Comparison of ENCODE assay signal across 16 cellular contexts in the genomic region with DNA sequence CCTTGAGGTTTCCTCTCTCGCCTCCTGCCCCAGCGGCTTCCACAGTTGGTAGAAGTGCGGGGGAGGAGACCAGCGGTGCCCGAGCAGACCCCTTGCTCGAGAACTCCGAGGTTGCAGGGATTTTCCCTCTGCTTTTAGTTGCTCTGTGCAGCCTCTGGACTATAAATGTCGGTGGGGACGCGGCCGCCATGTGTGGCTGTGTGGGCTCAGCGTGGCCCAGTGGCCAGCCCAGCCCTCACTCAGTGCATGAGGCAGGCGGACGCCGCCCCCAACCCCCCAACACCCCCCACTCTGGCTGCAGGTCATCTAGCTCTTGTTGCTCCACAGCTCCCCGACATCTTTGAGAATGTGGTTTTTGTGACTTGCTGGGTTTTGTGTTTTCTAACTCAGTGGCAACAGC. TPM values are rescaled to one million over a fixed set of nuclear protein-coding genes. Genes with fewer than 3 reads are reported as not detected.
DNase-seq lines count a peak whose midpoint lies in the region; TF ChIP-seq lines count a peak whose summit lies in the region.
"Had no signal": no experiment of that assay in that cellular context is flagged by ENCODE, and none has a peak within 500 bp of the region (broad histone marks: within the 10 kb centered on the region; RNA-seq: fewer than 3 reads in every experiment).

No MANE protein-coding gene starts in this region.

- H3K36me3 ChIP-seq in BLaER1 treated with 17β-estradiol and CSF1 and Interleukin-3, amounts not matched to agents 10 nM and 100 nM: peaks cover 68 to 89% (median 82%) of the 10 kb centered on the region in 11 experiments
- H3K36me3 ChIP-seq in H7 (replicated peaks; ENCODE audit: control insufficient read depth, insufficient read depth, low read length) (peaks cover 19% of the 10 kb centered on the region), osteoblast (ENCODE audit: insufficient read depth, low read length) (peaks cover 41% of the 10 kb centered on the region)

- H3K9ac ChIP-seq in BLaER1 treated with 17β-estradiol and CSF1 and Interleukin-3, amounts not matched to agents 10 nM and 100 nM: peak overlapping the region; percentile 28 to 72 (median 55); a peak in 19 of 22 replicates
- H3K9ac ChIP-seq: GM23248 had no signal

- H3K27ac ChIP-seq in BLaER1 treated with 17β-estradiol and CSF1 and Interleukin-3, amounts not matched to agents 10 nM and 100 nM: peak overlapping the region in 9 of 11 experiments; percentile 9 to 80 (median 64); a peak in 15 of 22 replicates
- H3K27ac ChIP-seq in osteoblast (ENCODE audit: low read depth, low read length): no peak overlapping the region
- H3K27ac ChIP-seq: GM23248 had no signal

- no peak overlapping the region for H2AFZ ChIP-seq in osteoblast (ENCODE audit: low read length)
- H2AFZ ChIP-seq: GM23248 had no signal

- H4K20me1 ChIP-seq in BLaER1 treated with 17β-estradiol and CSF1 and Interleukin-3, amounts not matched to agents 10 nM and 100 nM: peaks cover 0 to 27% (median 9%) of the 10 kb centered on the region in 11 experiments; a peak in 11 of 22 replicates
- H4K20me1 ChIP-seq in osteoblast (ENCODE audit: insufficient read depth, low read length): no peaks in the 10 kb centered on the region

- H3K4me1 ChIP-seq in BLaER1 treated with 17β-estradiol and CSF1 and Interleukin-3, amounts not matched to agents 10 nM and 100 nM: peaks cover 22 to 43% (median 35%) of the 10 kb centered on the region in 10 experiments
- H3K4me1 ChIP-seq in osteoblast (ENCODE audit: insufficient read depth, low read length): no peaks in the 10 kb centered on the region

- no peak for TF ChIP-seq CTCF in osteoblast (IDR thresholded peaks at IDR 0.05; ENCODE audit: extremely low read depth, low read depth, low read length)

- no peaks in the 10 kb centered on the region for H3K27me3 ChIP-seq in BLaER1 treated with 17β-estradiol and CSF1 and Interleukin-3, amounts not matched to agents 10 nM and 100 nM
- H3K27me3 ChIP-seq in H7 (ENCODE audit: control insufficient read depth, insufficient read depth, low read length) (no peaks in the 10 kb centered on the region), osteoblast (ENCODE audit: insufficient read depth, low read length) (no peaks in the 10 kb centered on the region)

- peaks cover 19 to 33% (median 26%) of the 10 kb centered on the region in 11 experiments for H3K9me3 ChIP-seq in BLaER1 treated with 17β-estradiol and CSF1 and Interleukin-3, amounts not matched to agents 10 nM and 100 nM (replicated peaks in 1 of 11)
- H3K9me3 ChIP-seq in osteoblast (ENCODE audit: low read depth, low read length): peaks cover 6% of the 10 kb centered on the region

- DNase-seq in H7 (peak; percentile 39), osteoblast (ENCODE audit: insufficient read length, low spot score, missing footprints) (peak; percentile 49), DMS53 treated with DMSO at 0.1 percent for 48 hours (lab: John Stamatoyannopoulos, UW; ENCODE audit: unreplicated experiment) (no peak), NCI-H2029 treated with DMSO at 0.1 percent for 48 hours (lab: John Stamatoyannopoulos, UW) (no peak)
- DNase-seq in activated T-cell treated with anti-CD3 and anti-CD28 coated beads, Interleukin-2, amount 50 U/mL, for 48 hours: no peak
- DNase-seq: C1 segment of cervical spinal cord; CD4-positive, alpha-beta memory T cell; COR-L47; DMS 273 treated with DMSO at 0.1 percent for 48 hours; DND-41; GM23248; H9 had no signal

- no peaks in the 10 kb centered on the region for H3K79me2 ChIP-seq in osteoblast (ENCODE audit: insufficient read depth, low read length)

- H3K4me3 ChIP-seq in BLaER1 treated with 17β-estradiol and CSF1 and Interleukin-3, amounts not matched to agents 10 nM and 100 nM: peak overlapping the region in 6 of 10 experiments; percentile 7 to 52 (median 42); a peak in 7 of 20 replicates
- H3K4me3 ChIP-seq in H7 (ENCODE audit: insufficient read depth, low read depth, low read length) (no peak overlapping the region), osteoblast (ENCODE audit: insufficient read depth, low read length) (no peak overlapping the region)
- H3K4me3 ChIP-seq: GM23248 had no signal

- H3K4me2 ChIP-seq in BLaER1 treated with 17β-estradiol and CSF1 and Interleukin-3, amounts not matched to agents 10 nM and 100 nM: peak overlapping the region; percentile 68 to 97 (median 85)
- no peak overlapping the region for H3K4me2 ChIP-seq in osteoblast (ENCODE audit: insufficient read depth, low read length)

RNA-seq across cellular contexts. Expression of a gene that starts 15.3 kb away (rescaled TPM):
- total RNA-seq in H7 (2014; rRNA removed; shearing (Covaris generic)): 23.5 and 26.3 TPM in 2 replicates
- 14.1 and 15.6 TPM in 2 replicates for total RNA-seq in osteoblast

RNA-seq across cellular contexts. Expression of a gene that starts 17.3 kb away (rescaled TPM):
- 41.2 and 41.4 TPM in 2 replicates for total RNA-seq in H7 (2014; rRNA removed; shearing (Covaris generic))
- total RNA-seq in osteoblast: 16.6 and 18.6 TPM in 2 replicates

RNA-seq across cellular contexts. Expression of a gene that starts 32.5 kb away (rescaled TPM):
- 64.1 and 78.2 TPM in 2 replicates for total RNA-seq in H7 (2014; rRNA removed; shearing (Covaris generic))
- 12.7 and 14.1 TPM in 2 replicates for total RNA-seq in osteoblast

RNA-seq across cellular contexts. Expression of a gene that starts 57.5 kb away (rescaled TPM):
- 0.14 TPM in 1 of 2 replicates, not detected in the other for total RNA-seq in H7 (2014; rRNA removed; shearing (Covaris generic))
- total RNA-seq in osteoblast: 0.29 and 0.36 TPM in 2 replicates
- total RNA-seq: A172, B cell, GM23248, H1 had no signal

Comparison
In these comparisons a context has a peak if more than half of its experiments do, and no peak if none do; other contexts are left out.
1. H3K4me3 ChIP-seq: peak in BLaER1 treated with 17β-estradiol and CSF1 and Interleukin-3, amounts not matched to agents 10 nM and 100 nM (6 of 10); none in H7 (single experiment) and osteoblast (single experiment).
2. DNase-seq: peak in H7 (single experiment) and osteoblast (single experiment); none in DMS53 treated with DMSO at 0.1 percent for 48 hours (single experiment), activated T-cell treated with anti-CD3 and anti-CD28 coated beads, Interleukin-2, amount 50 U/mL, for 48 hours (0 of 2) and NCI-H2029 treated with DMSO at 0.1 percent for 48 hours (single experiment).